33 cellular contexts compared by ENCODE assay signal in genomic region chr15:81497226-81497625, GRCh38.
"Had no signal": no experiment of that assay in that cellular context is flagged by ENCODE, and none has a peak within 500 bp of the region (broad histone marks: within the 10 kb centered on the region; RNA-seq: fewer than 3 reads in every experiment).

No MANE protein-coding gene starts in this region.

- H3K27me3 ChIP-seq: brain microvascular endothelial cell had no signal

- H3K36me3 ChIP-seq: brain microvascular endothelial cell had no signal

- DNase-seq: activated CD4-positive, alpha-beta T cell treated with anti-CD3 and anti-CD28 coated beads for 36 hours; activated CD4-positive, alpha-beta T cell treated with anti-CD3 and anti-CD28 coated beads, Interleukin-2, amount 50 U/mL, for 1 hour; activated CD4-positive, alpha-beta T cell treated with anti-CD3 and anti-CD28 coated beads, Interleukin-2, amount 50 U/mL, for 48 hours; activated CD4-positive, CD25-positive, alpha-beta regulatory T cell; activated CD4-positive, CD25-positive, alpha-beta regulatory T cell treated with anti-CD3 and anti-CD28 coated beads, Interleukin-2, amount 50 U/mL, for 72 hours; activated CD8-positive, alpha-beta memory T cell treated with anti-CD3 and anti-CD28 coated beads for 24 hours; activated CD8-positive, alpha-beta T cell treated with anti-CD3 and anti-CD28 coated beads for 36 hours; activated effector memory CD4-positive, alpha-beta T cell treated with Interleukin-2 at 50 U/mL for 16 hours; activated gamma-delta T cell treated with Interleukin-2 at 50 U/mL for 16 hours; activated naive CD4-positive, alpha-beta T cell treated with anti-CD3 and anti-CD28 coated beads, Interleukin-2, amount 50 U/mL, for 16 hours; activated naive CD4-positive, alpha-beta T cell treated with Interleukin-2 at 50 U/mL for 16 hours; activated T-cell treated with anti-CD3 and anti-CD28 coated beads, Interleukin-2, amount 50 U/mL, for 4 hours; amniotic stem cell; anterior cingulate cortex; brain microvascular endothelial cell; effector memory CD4-positive, alpha-beta T cell; endodermal cell; foreskin fibroblast; head of caudate nucleus; T-helper 1 cell; T-helper 17 cell; T1000 had no signal

- FAIRE-seq: astrocyte, bronchial epithelial cell, frontal cortex had no signal

- H3K4me3 ChIP-seq: coronary artery, dorsolateral prefrontal cortex had no signal

- ATAC-seq: activated CD4-positive, alpha-beta T cell treated with anti-CD3 and anti-CD28 coated beads for 36 hours; activated CD8-positive, alpha-beta T cell treated with anti-CD3 and anti-CD28 coated beads for 36 hours; activated T-cell treated with anti-CD3 and anti-CD28 coated beads, Interleukin-2, amount 50 U/mL, for 4 hours; activated T-helper 17 cell treated with anti-CD3 and anti-CD28 coated beads, Interleukin-2, amount 50 U/mL, for 72 hours; esophagus mucosa; T-helper 17 cell had no signal

- H3K4me3 Mint-ChIP-seq: activated CD4-positive, alpha-beta T cell treated with anti-CD3 and anti-CD28 coated beads for 36 hours; activated CD8-positive, alpha-beta T cell treated with anti-CD3 and anti-CD28 coated beads for 36 hours; activated naive CD8-positive, alpha-beta T cell; activated T-cell treated with anti-CD3 and anti-CD28 coated beads, Interleukin-2, amount 50 U/mL, for 4 hours; activated T-helper 17 cell treated with anti-CD3 and anti-CD28 coated beads, Interleukin-2, amount 50 U/mL, for 72 hours; central memory CD8-positive, alpha-beta T cell; dendritic cell treated with granulocyte-macrophage colony-stimulating factor and Interleukin-4, amounts not matched to agents 40 ng/mL and 50 ng/mL, for 4 days; endodermal cell; T-helper 17 cell; T-helper 2 cell treated with Interferon-gamma antibody and Interleukin-4, amounts not matched to agents 5 μg/mL and 100 μg/mL, for 36 hours had no signal

- H3K27ac ChIP-seq: brain microvascular endothelial cell, coronary artery, dorsolateral prefrontal cortex had no signal

- H3K27ac Mint-ChIP-seq: activated CD4-positive, alpha-beta T cell treated with anti-CD3 and anti-CD28 coated beads for 36 hours; activated CD8-positive, alpha-beta T cell treated with anti-CD3 and anti-CD28 coated beads for 36 hours; activated naive CD8-positive, alpha-beta T cell; activated T-helper 17 cell treated with anti-CD3 and anti-CD28 coated beads, Interleukin-2, amount 50 U/mL, for 72 hours; dendritic cell treated with granulocyte-macrophage colony-stimulating factor and Interleukin-4, amounts not matched to agents 40 ng/mL and 50 ng/mL, for 4 days; endodermal cell; T-helper 17 cell; T-helper 2 cell treated with Interferon-gamma antibody and Interleukin-4, amounts not matched to agents 5 μg/mL and 100 μg/mL, for 36 hours had no signal

- H3K9me3 Mint-ChIP-seq: activated CD8-positive, alpha-beta T cell treated with anti-CD3 and anti-CD28 coated beads for 36 hours; activated T-cell treated with anti-CD3 and anti-CD28 coated beads, Interleukin-2, amount 50 U/mL, for 4 hours; activated T-helper 17 cell treated with anti-CD3 and anti-CD28 coated beads, Interleukin-2, amount 50 U/mL, for 72 hours; central memory CD8-positive, alpha-beta T cell; dendritic cell treated with granulocyte-macrophage colony-stimulating factor and Interleukin-4, amounts not matched to agents 40 ng/mL and 50 ng/mL, for 4 days; endodermal cell; T-helper 2 cell treated with Interferon-gamma antibody and Interleukin-4, amounts not matched to agents 5 μg/mL and 100 μg/mL, for 36 hours had no signal

- H3K4me1 Mint-ChIP-seq: activated CD4-positive, alpha-beta T cell treated with anti-CD3 and anti-CD28 coated beads for 36 hours; activated T-helper 17 cell treated with anti-CD3 and anti-CD28 coated beads, Interleukin-2, amount 50 U/mL, for 72 hours; central memory CD8-positive, alpha-beta T cell; endodermal cell; T-helper 17 cell had no signal

- H3K27me3 Mint-ChIP-seq: activated CD4-positive, alpha-beta T cell treated with anti-CD3 and anti-CD28 coated beads for 36 hours; dendritic cell treated with granulocyte-macrophage colony-stimulating factor and Interleukin-4, amounts not matched to agents 40 ng/mL and 50 ng/mL, for 4 days had no signal
